10 cellular contexts compared by ENCODE assay signal in genomic region chr18:2606335-2606734, GRCh38. TPM values are rescaled to one million over a fixed set of nuclear protein-coding genes. Genes with fewer than 3 reads are reported as not detected.
DNase-seq lines count a peak whose midpoint lies in the region; ATAC-seq lines count a peak whose summit lies in the region.
"Had no signal": no experiment of that assay in that cellular context is flagged by ENCODE, and none has a peak within 500 bp of the region (broad histone marks: within the 10 kb centered on the region; RNA-seq: fewer than 3 reads in every experiment).

No MANE protein-coding gene starts in this region.

- no peaks in the 10 kb centered on the region for H3K27me3 Mint-ChIP-seq in activated T-cell treated with anti-CD3 and anti-CD28 coated beads, Interleukin-2, amount 50 U/mL, for 4 hours (ENCODE audit: low read depth)
- no peaks in the 10 kb centered on the region for H3K27me3 Mint-ChIP-seq in activated CD4-positive, alpha-beta memory T cell treated with anti-CD3 and anti-CD28 coated beads, Interleukin-2, amount 10 ng/mL, durations not matched to agents 7 days and 5 days
- H3K27me3 Mint-ChIP-seq: brain had no signal

- peak; percentile 48 to 58 for ATAC-seq in activated T-cell treated with anti-CD3 and anti-CD28 coated beads, Interleukin-2, amount 50 U/mL, for 4 hours
- ATAC-seq in HG02588 (IDR thresholded peaks at IDR 0.05; ENCODE audit: unreplicated experiment) (no peak), GM19395 (IDR thresholded peaks at IDR 0.05; ENCODE audit: unreplicated experiment) (no peak)

- H3K36me3 Mint-ChIP-seq in activated T-cell treated with anti-CD3 and anti-CD28 coated beads, Interleukin-2, amount 50 U/mL, for 4 hours (ENCODE audit: insufficient read depth): peaks cover 4% of the 10 kb centered on the region
- H3K36me3 Mint-ChIP-seq in activated CD4-positive, alpha-beta memory T cell treated with anti-CD3 and anti-CD28 coated beads, Interleukin-2, amount 10 ng/mL, durations not matched to agents 7 days and 5 days (ENCODE audit: low read depth): peaks cover 61% of the 10 kb centered on the region

- H3K9me3 Mint-ChIP-seq in activated T-cell treated with anti-CD3 and anti-CD28 coated beads, Interleukin-2, amount 50 U/mL, for 4 hours: no peaks in the 10 kb centered on the region
- no peaks in the 10 kb centered on the region for H3K9me3 Mint-ChIP-seq in activated CD4-positive, alpha-beta memory T cell treated with anti-CD3 and anti-CD28 coated beads, Interleukin-2, amount 10 ng/mL, durations not matched to agents 7 days and 5 days
- H3K9me3 Mint-ChIP-seq: brain had no signal

- H3K4me3 ChIP-seq in thymus (ENCODE audit: low read length): no peak overlapping the region

- peak overlapping the region; percentile 52 for H3K4me3 Mint-ChIP-seq in activated T-cell treated with anti-CD3 and anti-CD28 coated beads, Interleukin-2, amount 50 U/mL, for 4 hours
- H3K4me3 Mint-ChIP-seq in activated CD4-positive, alpha-beta memory T cell treated with anti-CD3 and anti-CD28 coated beads, Interleukin-2, amount 10 ng/mL, durations not matched to agents 7 days and 5 days: peak overlapping the region; percentile 60

- H3K27ac ChIP-seq in thymus (ENCODE audit: low read depth): peak overlapping the region; percentile 42

- no peaks in the 10 kb centered on the region for H3K9me3 ChIP-seq in thymus (ENCODE audit: control insufficient read depth)

- H3K27me3 ChIP-seq in thymus (ENCODE audit: control insufficient read depth, insufficient read depth): no peaks in the 10 kb centered on the region

- POLR2A ChIA-PET in activated CD4-positive, alpha-beta memory T cell treated with anti-CD3 and anti-CD28 coated beads, Interleukin-2, amount 10 ng/mL, durations not matched to agents 7 days and 5 days (lab: Charles Lee): interaction anchor here (0.7 to 8.5 kb wide), 17 partner anchors 12 to 641 kb away, joined by 3 to 193 read pairs (median 8); partner anchors contain the start of genes METTL4, MYL12A, NDC80 and SMCHD1

- H3K4me1 ChIP-seq in thymus (ENCODE audit: control insufficient read depth, insufficient read depth, low read length): peaks cover 4% of the 10 kb centered on the region

- peaks cover 3% of the 10 kb centered on the region for H3K36me3 ChIP-seq in thymus (ENCODE audit: control insufficient read depth, insufficient read depth)

- CTCF ChIA-PET in activated CD4-positive, alpha-beta memory T cell treated with anti-CD3 and anti-CD28 coated beads, Interleukin-2, amount 10 ng/mL, durations not matched to agents 7 days and 5 days (lab: Charles Lee): interaction anchor here (1.0 to 2.5 kb wide), 8 partner anchors 16 to 52 kb away, joined by 3 to 8 read pairs (median 4); partner anchors contain the start of gene SMCHD1

- peaks cover 51% of the 10 kb centered on the region for H3K4me1 Mint-ChIP-seq in activated T-cell treated with anti-CD3 and anti-CD28 coated beads, Interleukin-2, amount 50 U/mL, for 4 hours (ENCODE audit: low read depth)
- peaks cover 47% of the 10 kb centered on the region for H3K4me1 Mint-ChIP-seq in activated CD4-positive, alpha-beta memory T cell treated with anti-CD3 and anti-CD28 coated beads, Interleukin-2, amount 10 ng/mL, durations not matched to agents 7 days and 5 days
- H3K4me1 Mint-ChIP-seq: brain had no signal

- no peak for DNase-seq in activated T-cell treated with anti-CD3 and anti-CD28 coated beads, Interleukin-2, amount 50 U/mL, for 4 hours
- DNase-seq in activated T-cell treated with anti-CD3 and anti-CD28 coated beads, Interleukin-2, amount 50 U/mL, for 48 hours: no peak
- DNase-seq in activated CD4-positive, alpha-beta memory T cell treated with anti-CD3 and anti-CD28 coated beads, Interleukin-2, amount 10 ng/mL, durations not matched to agents 7 days and 5 days: no peak
- DNase-seq in fibroblast of peridontal ligament (ENCODE audit: extremely low read depth) (peak; percentile 39), GDM1 (lab: John Stamatoyannopoulos, UW) (no peak)
- DNase-seq: NCI-H187 had no signal

- H3K27ac Mint-ChIP-seq in activated CD4-positive, alpha-beta memory T cell treated with anti-CD3 and anti-CD28 coated beads, Interleukin-2, amount 10 ng/mL, durations not matched to agents 7 days and 5 days: peak overlapping the region; percentile 88

- 77% methylated on average over 2 of the region's 2 CpGs for WGBS in thymus

RNA-seq across cellular contexts. Expression of gene NDC80, which starts 35.0 kb away (rescaled TPM):
- total RNA-seq in activated T-cell treated with anti-CD3 and anti-CD28 coated beads, Interleukin-2, amount 50 U/mL, for 4 hours: 1 to 10 TPM; 7.4 to 8.2 (median 7.4) TPM
- total RNA-seq in activated CD4-positive, alpha-beta memory T cell treated with anti-CD3 and anti-CD28 coated beads, Interleukin-2, amount 10 ng/mL, durations not matched to agents 7 days and 5 days: 10 to 100 TPM; 78.0 to 78.9 TPM
- 9.9 TPM for polyA plus RNA-seq in thymus

RNA-seq across cellular contexts. Expression of gene METTL4, which starts 35.0 kb away (rescaled TPM):
- total RNA-seq in activated T-cell treated with anti-CD3 and anti-CD28 coated beads, Interleukin-2, amount 50 U/mL, for 4 hours: 10 to 100 TPM; 14.0 to 17.5 (median 15.4) TPM
- 10 to 100 TPM; 22.1 to 23.7 TPM for total RNA-seq in activated CD4-positive, alpha-beta memory T cell treated with anti-CD3 and anti-CD28 coated beads, Interleukin-2, amount 10 ng/mL, durations not matched to agents 7 days and 5 days
- 18.9 TPM for polyA plus RNA-seq in thymus

RNA-seq across cellular contexts. Expression of gene SMCHD1, which starts 49.2 kb away (rescaled TPM):
- total RNA-seq in activated T-cell treated with anti-CD3 and anti-CD28 coated beads, Interleukin-2, amount 50 U/mL, for 4 hours: 10 to 100 TPM; 60.4 to 63.5 (median 60.7) TPM
- 100 to 1,000 TPM; 162 TPM for total RNA-seq in activated CD4-positive, alpha-beta memory T cell treated with anti-CD3 and anti-CD28 coated beads, Interleukin-2, amount 10 ng/mL, durations not matched to agents 7 days and 5 days
- 26.6 TPM for polyA plus RNA-seq in thymus

Comparison
In these comparisons a context has a peak if more than half of its experiments do, and no peak if none do; other contexts are left out.
1. ATAC-seq: peak in activated T-cell treated with anti-CD3 and anti-CD28 coated beads, Interleukin-2, amount 50 U/mL, for 4 hours (2 of 2); none in HG02588 (single experiment) and GM19395 (single experiment).
2. RNA of gene NDC80, which starts 35.0 kb away (total RNA-seq): 78.0 to 78.9 TPM in activated CD4-positive, alpha-beta memory T cell treated with anti-CD3 and anti-CD28 coated beads, Interleukin-2, amount 10 ng/mL, durations not matched to agents 7 days and 5 days; 7.4 to 8.2 TPM in activated T-cell treated with anti-CD3 and anti-CD28 coated beads, Interleukin-2, amount 50 U/mL, for 4 hours; every median in the first group is over 4 times any median in the second.